19 cellular contexts compared by ENCODE assay signal in the genomic region with DNA sequence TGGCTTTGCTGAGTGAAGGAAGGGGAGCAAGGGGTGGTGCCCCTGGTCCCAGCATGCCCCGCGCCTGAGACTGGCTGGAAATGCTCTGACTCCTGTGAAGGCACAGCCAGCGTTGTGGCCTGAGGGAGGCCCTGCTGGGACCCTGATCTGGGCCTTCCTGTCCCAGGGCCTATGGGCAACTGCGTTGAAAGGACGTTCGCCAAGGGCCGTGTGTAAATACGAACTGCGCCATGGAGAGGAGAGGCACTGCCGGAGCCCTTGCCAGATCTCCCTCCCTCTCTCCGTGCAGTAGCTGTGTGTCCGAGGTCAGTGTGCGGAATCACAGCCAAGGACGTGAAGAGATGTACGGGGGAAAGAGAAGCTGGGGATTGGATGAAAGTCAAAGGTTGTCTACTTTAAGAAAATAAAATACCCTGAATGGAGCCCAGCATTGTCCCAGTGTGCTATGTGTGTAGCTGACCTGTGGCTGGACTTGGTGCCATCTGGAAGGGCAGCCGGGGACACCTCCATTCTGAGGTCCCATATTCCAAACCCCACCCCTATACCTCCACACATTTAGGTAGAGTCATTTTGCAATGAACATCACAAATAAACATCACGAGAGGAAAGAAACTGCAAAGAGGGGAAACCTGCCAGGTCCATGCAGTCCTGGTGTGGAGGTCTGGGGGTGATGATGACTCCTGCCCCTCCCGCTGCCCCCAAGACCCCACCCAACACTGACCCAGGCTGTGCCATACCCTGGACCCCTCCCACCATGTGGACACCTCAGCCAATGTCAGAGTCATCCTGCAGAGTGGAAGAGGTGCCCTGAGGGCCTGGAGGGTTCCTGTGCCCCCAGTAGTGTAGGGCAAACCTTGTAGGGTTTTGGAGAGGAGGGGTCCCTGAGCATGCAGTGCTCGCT. TPM values are rescaled to one million over a fixed set of nuclear protein-coding genes. Genes with fewer than 3 reads are reported as not detected.
DNase-seq lines count a peak whose midpoint lies in the region; ATAC-seq and TF ChIP-seq lines count a peak whose summit lies in the region.
"Had no signal": no experiment of that assay in that cellular context is flagged by ENCODE, and none has a peak within 500 bp of the region (broad histone marks: within the 10 kb centered on the region; RNA-seq: fewer than 3 reads in every experiment).

No MANE protein-coding gene starts in this region.

- no peak overlapping the region for H3K14ac ChIP-seq in trophoblast cell (ENCODE audit: low read length)

- WGBS in right cardiac atrium, result 76% methylated on average over 19 of the region's 19 CpGs
- WGBS in trophoblast cell (ENCODE audit: extremely low coverage, insufficient coverage, insufficient read length), result no CpG with 5 or more reads among the region's 19 CpGs

- no peaks in the 10 kb centered on the region for H3K79me1 ChIP-seq in trophoblast cell (ENCODE audit: low read length)

- no peak overlapping the region for H4K8ac ChIP-seq in trophoblast cell (ENCODE audit: low read depth, low read length)

- no peak overlapping the region for H3K18ac ChIP-seq in trophoblast cell (ENCODE audit: low read length)

- H2AK5ac ChIP-seq in trophoblast cell (ENCODE audit: low read length), result no peak overlapping the region

- H3K79me2 ChIP-seq in fibroblast of lung (ENCODE audit: control insufficient read depth, insufficient read depth, low read length) (no peaks in the 10 kb centered on the region), Karpas-422 (ENCODE audit: low read length) (no peaks in the 10 kb centered on the region), trophoblast cell (ENCODE audit: control insufficient read depth, insufficient read depth, low read length, poor library complexity) (no peaks in the 10 kb centered on the region)

- H3K27ac ChIP-seq in right cardiac atrium (ENCODE audit: low read length) (no peak overlapping the region), fibroblast of lung (ENCODE audit: insufficient read depth, low read length) (no peak overlapping the region), Karpas-422 (ENCODE audit: low read length) (no peak overlapping the region), trophoblast cell (ENCODE audit: low read depth, low read length) (no peak overlapping the region)

- H2AFZ ChIP-seq in fibroblast of lung (ENCODE audit: low read length) (no peak overlapping the region), Karpas-422 (ENCODE audit: low read length) (no peak overlapping the region), trophoblast cell (ENCODE audit: insufficient read depth, low read length, poor library complexity) (no peak overlapping the region)

- no peak overlapping the region for H4K12ac ChIP-seq in trophoblast cell (ENCODE audit: low read depth, low read length)

- H3K4ac ChIP-seq in trophoblast cell (ENCODE audit: low read depth, low read length), result no peak overlapping the region

- H3K4me3 ChIP-seq in right cardiac atrium (ENCODE audit: low read length) (no peak overlapping the region), fibroblast of lung (replicated peaks in 1 of 4; ENCODE audit: control extremely low read depth in 1 of 4, insufficient read depth in 1 of 4, low read depth in 3 of 4, low read length in 4 of 4) (no peak overlapping the region), Karpas-422 (ENCODE audit: low read length) (no peak overlapping the region), trophoblast cell (ENCODE audit: low read depth, low read length) (no peak overlapping the region)

- H4K91ac ChIP-seq in trophoblast cell (ENCODE audit: low read depth, low read length), result no peak overlapping the region

- H3K4me1 ChIP-seq in right cardiac atrium (ENCODE audit: control insufficient read depth, insufficient read depth, low read length) (no peaks in the 10 kb centered on the region), fibroblast of lung (ENCODE audit: control insufficient read depth, extremely low read depth, insufficient read depth, low read length) (no peaks in the 10 kb centered on the region), Karpas-422 (ENCODE audit: low read length) (peaks cover 8% of the 10 kb centered on the region), trophoblast cell (ENCODE audit: control insufficient read depth in 1 of 2, insufficient read depth in 2 of 2, low read length in 2 of 2) (no peaks in the 10 kb centered on the region)

- H3K9me3 ChIP-seq in right cardiac atrium (ENCODE audit: control insufficient read depth, low read length), result no peaks in the 10 kb centered on the region
- H3K9me3 ChIP-seq in fibroblast of lung (ENCODE audit: control insufficient read depth, insufficient read depth, low read depth, low read length), result no peaks in the 10 kb centered on the region
- no peaks in the 10 kb centered on the region for H3K9me3 ChIP-seq in Karpas-422 (ENCODE audit: low read length)
- no peaks in the 10 kb centered on the region for H3K9me3 ChIP-seq in trophoblast cell (ENCODE audit: insufficient read depth, low read depth, low read length)

- intact Hi-C loops in right cardiac atrium (cut with DNase I), result loop anchor here in 3 of 4 donors (10.0 kb wide), 3 partner anchors 270 to 660 kb away; no protein-coding TSS in a partner anchor
- intact Hi-C loops in cardiac septum (cut with DNase I), result loop anchor here (10.0 kb wide), 1 partner anchor 660 kb away; no protein-coding TSS in a partner anchor
- intact Hi-C loops in posterior cingulate gyrus (cut with DNase I), result loop anchor here (5.0 to 10.0 kb wide), 2 partner anchors 53 to 660 kb away; a partner anchor contains a TSS

- no peak overlapping the region for H2BK12ac ChIP-seq in trophoblast cell (ENCODE audit: low read length)

- H3K4me2 ChIP-seq in fibroblast of lung (ENCODE audit: extremely low read depth, insufficient read depth, low read length) (peak overlapping the region; percentile 8), Karpas-422 (ENCODE audit: low read depth, low read length, poor library complexity, severe bottlenecking) (no peak overlapping the region), trophoblast cell (ENCODE audit: low read length) (no peak overlapping the region)

- TF ChIP-seq CTCF in fibroblast of lung (conservative IDR thresholded peaks at IDR 0.05 in 1 of 2, IDR thresholded peaks at IDR 0.05 in 1 of 2; ENCODE audit: low read depth in 1 of 2, low read length in 2 of 2), result no peak

- H4K20me1 ChIP-seq in fibroblast of lung (ENCODE audit: control insufficient read depth, extremely low read depth, insufficient read depth, low read length) (no peaks in the 10 kb centered on the region), Karpas-422 (ENCODE audit: insufficient read depth, low read depth, low read length) (no peaks in the 10 kb centered on the region)

- H3K9ac ChIP-seq in fibroblast of lung (ENCODE audit: insufficient read depth, low read length), result no peak overlapping the region
- H3K9ac ChIP-seq in Karpas-422 (ENCODE audit: low read length), result no peak overlapping the region
- H3K9ac ChIP-seq in trophoblast cell (ENCODE audit: low read length), result no peak overlapping the region

- peak in 1 of 2 donors; percentile 17 for ATAC-seq in right cardiac atrium

- no peak overlapping the region for H2BK120ac ChIP-seq in trophoblast cell (ENCODE audit: insufficient read depth, low read length, poor library complexity)

- H3K36me3 ChIP-seq in fibroblast of lung (ENCODE audit: control insufficient read depth, insufficient read depth, low read length) (no peaks in the 10 kb centered on the region), Karpas-422 (ENCODE audit: insufficient read depth, low read length) (no peaks in the 10 kb centered on the region), trophoblast cell (ENCODE audit: control insufficient read depth in 1 of 2, insufficient read depth in 2 of 2, low read length in 2 of 2) (no peaks in the 10 kb centered on the region)

- H3K27me3 ChIP-seq in right cardiac atrium (ENCODE audit: control insufficient read depth, insufficient read depth), result no peaks in the 10 kb centered on the region
- H3K27me3 ChIP-seq in fibroblast of lung (ENCODE audit: control insufficient read depth, insufficient read depth, low read length), result no peaks in the 10 kb centered on the region
- H3K27me3 ChIP-seq in Karpas-422 (ENCODE audit: low read length), result no peaks in the 10 kb centered on the region
- H3K27me3 ChIP-seq in trophoblast cell (ENCODE audit: insufficient read depth, low read length), result no peaks in the 10 kb centered on the region

- no peaks in the 10 kb centered on the region for H3K9me2 ChIP-seq in Karpas-422 (replicated peaks; ENCODE audit: insufficient read depth, low read length)

- H2BK5ac ChIP-seq in trophoblast cell (ENCODE audit: low read depth, low read length, poor library complexity), result no peak overlapping the region

- DNase-seq in right cardiac atrium, result peak in 2 of 3 donors; percentile 68 to 80
- no peak for DNase-seq in cardiac septum (ENCODE audit: low spot score)
- no peak for DNase-seq in fibroblast of lung (ENCODE audit: low read depth in 2 of 2)
- peak in 6 of 10 donors; percentile 5 to 80 (median 44) for DNase-seq in posterior cingulate gyrus
- DNase-seq in Karpas-422, result no peak
- DNase-seq in trophoblast cell, result no peak
- DNase-seq in NCI-H1105 treated with DMSO at 0.1 percent for 48 hours (lab: John Stamatoyannopoulos, UW), result no peak
- DNase-seq in cortex of kidney (lab: John Stamatoyannopoulos, UW), result no peak
- DNase-seq: CD4-positive, alpha-beta memory T cell; DMS79; H9; MV-4-11; NCI-H1436 treated with DMSO at 0.1 percent for 48 hours; NCI-H2029 treated with DMSO at 0.1 percent for 48 hours; NCI-H2171 treated with DMSO at 0.1 percent for 48 hours; NCI-H748 treated with DMSO at 0.1 percent for 48 hours had no signal

- H3K23ac ChIP-seq in trophoblast cell (ENCODE audit: low read length), result no peak overlapping the region

RNA-seq across cellular contexts. Expression of a gene that starts 16.9 kb away (rescaled TPM):
- total RNA-seq in right cardiac atrium (not detected), cardiac septum (not detected), fibroblast of lung (0.17 TPM in 1 of 2 replicates, not detected in the other)
- polyA plus RNA-seq in right cardiac atrium (0.75 TPM), fibroblast of lung (0.17 TPM in 1 of 2 replicates, not detected in the other)
- not detected in 2 replicates for polyA plus RNA-seq in fibroblast of lung (2012)
- polyA minus RNA-seq in fibroblast of lung (ENCODE audit: low replicate concordance), result not detected in 2 replicates
- total RNA-seq in Karpas-422 (2014; rRNA removed; shearing (Covaris generic); ENCODE audit: low replicate concordance), result 2.6 and 3.1 TPM in 2 replicates
- 0.07 and 0.16 TPM in 2 replicates for polyA plus RNA-seq in trophoblast cell (2013)
- total RNA-seq: A172; CD4-positive, alpha-beta memory T cell; H9; HT1080; NCI-H460 had no signal
- polyA plus RNA-seq: CD4-positive, alpha-beta memory T cell had no signal

RNA-seq across cellular contexts. Expression of a gene that starts 20.4 kb away (rescaled TPM):
- total RNA-seq in right cardiac atrium (1 to 10 TPM; 1.1 to 2.7 (median 1.6) TPM), cardiac septum (0.70 TPM), fibroblast of lung (1.5 and 2.5 TPM in 2 replicates)
- polyA plus RNA-seq in right cardiac atrium (0.59 TPM), fibroblast of lung (3.7 and 4.6 TPM in 2 replicates)
- 3.5 and 3.9 TPM in 2 replicates for polyA plus RNA-seq in fibroblast of lung (2012)
- polyA minus RNA-seq in fibroblast of lung (ENCODE audit: low replicate concordance), result 4.0 and 13.4 TPM in 2 replicates
- total RNA-seq in Karpas-422 (2014; rRNA removed; shearing (Covaris generic); ENCODE audit: low replicate concordance), result 4.0 and 10.6 TPM in 2 replicates
- 0.92 and 1.1 TPM in 2 replicates for polyA plus RNA-seq in trophoblast cell (2013)

RNA-seq across cellular contexts. Expression of a gene that starts 54.5 kb away (rescaled TPM):
- total RNA-seq in right cardiac atrium, result 1 to 10 TPM; 2.2 to 3.5 (median 3.1) TPM
- 2.0 TPM for polyA plus RNA-seq in right cardiac atrium
- 2.2 TPM for total RNA-seq in cardiac septum
- total RNA-seq in fibroblast of lung, result 1.3 and 1.7 TPM in 2 replicates
- polyA plus RNA-seq in fibroblast of lung, result 0.22 and 1.2 TPM in 2 replicates
- polyA plus RNA-seq in fibroblast of lung (2012), result 0.36 and 1.1 TPM in 2 replicates
- 0.15 TPM in 1 of 2 replicates, not detected in the other for polyA minus RNA-seq in fibroblast of lung (ENCODE audit: low replicate concordance)
- 33.0 and 33.8 TPM in 2 replicates for total RNA-seq in Karpas-422 (2014; rRNA removed; shearing (Covaris generic); ENCODE audit: low replicate concordance)
- polyA plus RNA-seq in trophoblast cell (2013), result 0.89 and 1.0 TPM in 2 replicates

RNA-seq across cellular contexts. Expression of a gene that starts 55.4 kb away (rescaled TPM):
- 10 to 100 TPM; 35.4 to 48.0 (median 36.6) TPM for total RNA-seq in right cardiac atrium
- polyA plus RNA-seq in right cardiac atrium, result 18.3 TPM
- total RNA-seq in cardiac septum, result 24.3 TPM
- 33.4 and 66.6 TPM in 2 replicates for total RNA-seq in fibroblast of lung
- polyA plus RNA-seq in fibroblast of lung, result 15.7 and 42.7 TPM in 2 replicates
- 21.1 and 61.8 TPM in 2 replicates for polyA plus RNA-seq in fibroblast of lung (2012)
- polyA minus RNA-seq in fibroblast of lung (ENCODE audit: low replicate concordance), result 157 and 274 TPM in 2 replicates
- total RNA-seq in Karpas-422 (2014; rRNA removed; shearing (Covaris generic); ENCODE audit: low replicate concordance), result 29.7 and 40.5 TPM in 2 replicates
- 49.8 and 53.0 TPM in 2 replicates for polyA plus RNA-seq in trophoblast cell (2013)

Comparison
In these comparisons a context has a peak if more than half of its experiments do, and no peak if none do; other contexts are left out.
1. DNase-seq: peak in right cardiac atrium (2 of 3) and posterior cingulate gyrus (6 of 10); none in cardiac septum (single experiment), fibroblast of lung (0 of 2), Karpas-422 (single experiment), trophoblast cell (0 of 2), NCI-H1105 treated with DMSO at 0.1 percent for 48 hours (single experiment) and cortex of kidney (single experiment).